Comparison of ENCODE assay signal across 1 cellular context in the genomic region with DNA sequence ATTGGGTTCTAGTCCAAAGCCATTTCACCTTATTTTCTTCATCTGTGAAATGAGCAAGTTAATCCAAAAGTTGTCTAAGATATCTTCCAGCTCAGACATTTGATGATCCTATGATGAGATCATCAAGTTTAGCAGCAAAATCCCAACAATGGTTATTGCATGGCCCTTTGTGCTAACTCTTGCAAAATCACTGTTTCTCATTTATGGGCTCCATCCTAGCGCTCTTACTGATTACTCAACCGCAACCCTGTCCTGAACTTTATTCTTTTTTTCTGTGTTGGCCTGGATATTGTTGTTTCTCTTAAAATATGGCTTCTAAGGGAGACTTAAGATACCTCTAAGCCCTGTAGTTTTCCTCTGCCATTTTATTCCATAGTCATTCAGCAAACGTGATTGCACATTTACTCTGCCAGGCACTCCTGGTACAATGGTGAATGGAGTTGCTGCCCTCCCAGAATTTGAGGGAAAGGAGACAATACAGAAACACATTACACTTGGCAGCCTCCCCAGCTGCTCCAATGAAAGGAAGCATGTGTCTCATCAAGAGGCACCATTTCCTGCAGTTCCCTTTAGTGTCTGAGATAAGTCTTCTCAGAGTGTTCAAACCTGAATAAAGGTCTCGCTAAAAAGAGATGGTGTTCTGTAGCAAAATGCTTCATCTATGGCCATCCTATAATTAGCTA.
TF ChIP-seq lines count a peak whose summit lies in the region.

No MANE protein-coding gene starts in this region.

TF ChIP-seq in HEK293, 187 proteins besides CTCF, POLR2A, EP300 and RAD21 (continued from another document):
- TF ChIP-seq ZNF518A (tag by site-specific recombination; conservative IDR thresholded peaks at IDR 0.05; ENCODE audit: low read depth) (no peak), PRDM1 (tag by site-specific recombination; IDR thresholded peaks at IDR 0.05) (no peak), ZFP69B (tag by site-specific recombination; IDR thresholded peaks at IDR 0.05) (no peak), IKZF3 (tag by site-specific recombination; IDR thresholded peaks at IDR 0.05) (no peak), ZNF138 (tag by site-specific recombination; IDR thresholded peaks at IDR 0.05; ENCODE audit: borderline replicate concordance) (no peak), ZNF398 (tag by site-specific recombination; IDR thresholded peaks at IDR 0.05) (no peak), BCL11A (tag by site-specific recombination; IDR thresholded peaks at IDR 0.05; ENCODE audit: low read depth) (no peak), ZNF76 (tag by site-specific recombination; IDR thresholded peaks at IDR 0.05; ENCODE audit: borderline replicate concordance, low read depth) (no peak), ZNF324 (tag by site-specific recombination; IDR thresholded peaks at IDR 0.05) (no peak), HOXC10 (CRISPR knock-in tag; IDR thresholded peaks at IDR 0.05) (no peak), TRIM28 (IDR thresholded peaks at IDR 0.05; ENCODE audit: borderline replicate concordance, low read length) (no peak), ZNF558 (tag by site-specific recombination; IDR thresholded peaks at IDR 0.05) (no peak), ZNF629 (tag by site-specific recombination; IDR thresholded peaks at IDR 0.05) (peak; percentile 66), SP7 (tag by site-specific recombination; IDR thresholded peaks at IDR 0.05) (0 out of 2 replicates have a peak, but pooled peaks have one; percentile 25), ZNF354C (tag by site-specific recombination; IDR thresholded peaks at IDR 0.05; ENCODE audit: borderline replicate concordance, low read depth) (no peak), MEIS1 (CRISPR knock-in tag; IDR thresholded peaks at IDR 0.05; ENCODE audit: borderline replicate concordance) (no peak), ZNF626 (tag by site-specific recombination; IDR thresholded peaks at IDR 0.05) (no peak), ZNF404 (tag by site-specific recombination; IDR thresholded peaks at IDR 0.05) (no peak), ZNF544 (tag by site-specific recombination; IDR thresholded peaks at IDR 0.05) (no peak), ZNF23 (tag by site-specific recombination; IDR thresholded peaks at IDR 0.05; ENCODE audit: borderline replicate concordance) (no peak), ZNF704 (tag by site-specific recombination; IDR thresholded peaks at IDR 0.05) (no peak), ZNF654 (tag by site-specific recombination; IDR thresholded peaks at IDR 0.05; ENCODE audit: low read depth) (no peak; the same call in 1 of the 2 replicates), ZSCAN16 (tag by site-specific recombination; IDR thresholded peaks at IDR 0.05) (no peak), ZNF747 (tag by site-specific recombination; IDR thresholded peaks at IDR 0.05) (no peak), KLF8 (tag by site-specific recombination; IDR thresholded peaks at IDR 0.05) (no peak), ZNF302 (tag by site-specific recombination; IDR thresholded peaks at IDR 0.05; ENCODE audit: low read depth) (no peak)
- TF ChIP-seq, protein P1, sequence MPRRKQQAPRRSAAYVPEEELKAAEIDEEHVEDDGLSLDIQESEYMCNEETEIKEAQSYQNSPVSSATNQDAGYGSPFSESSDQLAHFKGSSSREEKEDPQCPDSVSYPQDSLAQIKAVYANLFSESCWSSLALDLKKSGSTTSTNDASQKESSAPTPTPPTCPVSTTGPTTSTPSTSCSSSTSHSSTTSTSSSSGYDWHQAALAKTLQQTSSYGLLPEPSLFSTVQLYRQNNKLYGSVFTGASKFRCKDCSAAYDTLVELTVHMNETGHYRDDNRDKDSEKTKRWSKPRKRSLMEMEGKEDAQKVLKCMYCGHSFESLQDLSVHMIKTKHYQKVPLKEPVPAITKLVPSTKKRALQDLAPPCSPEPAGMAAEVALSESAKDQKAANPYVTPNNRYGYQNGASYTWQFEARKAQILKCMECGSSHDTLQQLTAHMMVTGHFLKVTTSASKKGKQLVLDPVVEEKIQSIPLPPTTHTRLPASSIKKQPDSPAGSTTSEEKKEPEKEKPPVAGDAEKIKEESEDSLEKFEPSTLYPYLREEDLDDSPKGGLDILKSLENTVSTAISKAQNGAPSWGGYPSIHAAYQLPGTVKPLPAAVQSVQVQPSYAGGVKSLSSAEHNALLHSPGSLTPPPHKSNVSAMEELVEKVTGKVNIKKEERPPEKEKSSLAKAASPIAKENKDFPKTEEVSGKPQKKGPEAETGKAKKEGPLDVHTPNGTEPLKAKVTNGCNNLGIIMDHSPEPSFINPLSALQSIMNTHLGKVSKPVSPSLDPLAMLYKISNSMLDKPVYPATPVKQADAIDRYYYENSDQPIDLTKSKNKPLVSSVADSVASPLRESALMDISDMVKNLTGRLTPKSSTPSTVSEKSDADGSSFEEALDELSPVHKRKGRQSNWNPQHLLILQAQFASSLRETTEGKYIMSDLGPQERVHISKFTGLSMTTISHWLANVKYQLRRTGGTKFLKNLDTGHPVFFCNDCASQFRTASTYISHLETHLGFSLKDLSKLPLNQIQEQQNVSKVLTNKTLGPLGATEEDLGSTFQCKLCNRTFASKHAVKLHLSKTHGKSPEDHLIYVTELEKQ (tag by site-specific recombination; IDR thresholded peaks at IDR 0.05; ENCODE audit: borderline replicate concordance) = no peak
- TF ChIP-seq, protein P2, sequence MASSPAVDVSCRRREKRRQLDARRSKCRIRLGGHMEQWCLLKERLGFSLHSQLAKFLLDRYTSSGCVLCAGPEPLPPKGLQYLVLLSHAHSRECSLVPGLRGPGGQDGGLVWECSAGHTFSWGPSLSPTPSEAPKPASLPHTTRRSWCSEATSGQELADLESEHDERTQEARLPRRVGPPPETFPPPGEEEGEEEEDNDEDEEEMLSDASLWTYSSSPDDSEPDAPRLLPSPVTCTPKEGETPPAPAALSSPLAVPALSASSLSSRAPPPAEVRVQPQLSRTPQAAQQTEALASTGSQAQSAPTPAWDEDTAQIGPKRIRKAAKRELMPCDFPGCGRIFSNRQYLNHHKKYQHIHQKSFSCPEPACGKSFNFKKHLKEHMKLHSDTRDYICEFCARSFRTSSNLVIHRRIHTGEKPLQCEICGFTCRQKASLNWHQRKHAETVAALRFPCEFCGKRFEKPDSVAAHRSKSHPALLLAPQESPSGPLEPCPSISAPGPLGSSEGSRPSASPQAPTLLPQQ (tag by site-specific recombination; IDR thresholded peaks at IDR 0.05) = 0 out of 2 replicates have a peak, but pooled peaks have one; percentile 28
- TF ChIP-seq, protein P3, sequence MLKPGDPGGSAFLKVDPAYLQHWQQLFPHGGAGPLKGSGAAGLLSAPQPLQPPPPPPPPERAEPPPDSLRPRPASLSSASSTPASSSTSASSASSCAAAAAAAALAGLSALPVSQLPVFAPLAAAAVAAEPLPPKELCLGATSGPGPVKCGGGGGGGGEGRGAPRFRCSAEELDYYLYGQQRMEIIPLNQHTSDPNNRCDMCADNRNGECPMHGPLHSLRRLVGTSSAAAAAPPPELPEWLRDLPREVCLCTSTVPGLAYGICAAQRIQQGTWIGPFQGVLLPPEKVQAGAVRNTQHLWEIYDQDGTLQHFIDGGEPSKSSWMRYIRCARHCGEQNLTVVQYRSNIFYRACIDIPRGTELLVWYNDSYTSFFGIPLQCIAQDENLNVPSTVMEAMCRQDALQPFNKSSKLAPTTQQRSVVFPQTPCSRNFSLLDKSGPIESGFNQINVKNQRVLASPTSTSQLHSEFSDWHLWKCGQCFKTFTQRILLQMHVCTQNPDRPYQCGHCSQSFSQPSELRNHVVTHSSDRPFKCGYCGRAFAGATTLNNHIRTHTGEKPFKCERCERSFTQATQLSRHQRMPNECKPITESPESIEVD (tag by site-specific recombination; IDR thresholded peaks at IDR 0.05) = no peak
